9 cellular contexts compared by ENCODE assay signal in genomic region chr14:63725786-63726185, GRCh38. TPM values are rescaled to one million over a fixed set of nuclear protein-coding genes. Genes with fewer than 3 reads are reported as not detected.
DNase-seq lines count a peak whose midpoint lies in the region; ATAC-seq and TF ChIP-seq lines count a peak whose summit lies in the region.
"Had no signal": no experiment of that assay in that cellular context is flagged by ENCODE, and none has a peak within 500 bp of the region (broad histone marks: within the 10 kb centered on the region; RNA-seq: fewer than 3 reads in every experiment).

No MANE protein-coding gene starts in this region.

- H3K27me3 Mint-ChIP-seq in activated T-helper 17 cell treated with anti-CD3 and anti-CD28 coated beads, Interleukin-2, amount 50 U/mL, for 72 hours, result no peaks in the 10 kb centered on the region

- ATAC-seq in heart left ventricle (no peak), left cardiac atrium (no peak), upper lobe of right lung (no peak), GM18520 (IDR thresholded peaks at IDR 0.05; ENCODE audit: unreplicated experiment) (no peak)
- no peak for ATAC-seq in activated T-helper 17 cell treated with anti-CD3 and anti-CD28 coated beads, Interleukin-2, amount 50 U/mL, for 72 hours (replicated peaks)

- peak overlapping the region; percentile 97 for H3K27ac Mint-ChIP-seq in activated T-helper 17 cell treated with anti-CD3 and anti-CD28 coated beads, Interleukin-2, amount 50 U/mL, for 72 hours

- TF ChIP-seq RAD21 in liver (IDR thresholded peaks at IDR 0.05), result no peak

- H3K9ac ChIP-seq in liver (ENCODE audit: low read depth in 1 of 2, low read length in 2 of 2), result peak overlapping the region in 1 of 2 donors; percentile 88

- TF ChIP-seq POLR2A in heart left ventricle (IDR thresholded peaks at IDR 0.05), result no peak

- H3K36me3 ChIP-seq in heart left ventricle, result peaks cover 0 to 5% (median 3%) of the 10 kb centered on the region in 9 donors
- peaks cover 0 to 2% (median 0%) of the 10 kb centered on the region in 4 donors for H3K36me3 ChIP-seq in liver (ENCODE audit: control insufficient read depth in 4 of 4, insufficient read depth in 3 of 4, low read depth in 1 of 4, low read length in 3 of 4)
- H3K36me3 ChIP-seq in upper lobe of right lung, result no peaks in the 10 kb centered on the region

- H3K4me3 ChIP-seq in heart left ventricle (peak overlapping the region in 9 of 12 donors; percentile 84 to 99 (median 96)), liver (ENCODE audit: low read depth in 1 of 3, low read length in 3 of 3) (peak overlapping the region in 2 of 3 donors; percentile 99 to 100), upper lobe of right lung (peak overlapping the region; percentile 96)
- H3K4me3 ChIP-seq: lung had no signal

- no peaks in the 10 kb centered on the region for H3K9me3 Mint-ChIP-seq in activated T-helper 17 cell treated with anti-CD3 and anti-CD28 coated beads, Interleukin-2, amount 50 U/mL, for 72 hours

- H3K4me1 Mint-ChIP-seq in activated T-helper 17 cell treated with anti-CD3 and anti-CD28 coated beads, Interleukin-2, amount 50 U/mL, for 72 hours, result peaks cover 22% of the 10 kb centered on the region

- H3K27me3 ChIP-seq in heart left ventricle (no peaks in the 10 kb centered on the region), liver (ENCODE audit: control insufficient read depth in 4 of 4, insufficient read depth in 4 of 4, low read length in 3 of 4) (no peaks in the 10 kb centered on the region), upper lobe of right lung (no peaks in the 10 kb centered on the region)

- intact Hi-C loops in heart left ventricle (cut with DNase I) (loop anchor here in 4 of 10 donors (2.0 to 10.0 kb wide), 3 partner anchors 42 to 83 kb away; partner anchors contain the start of gene WDR89 (in 2 of the 4)), left cardiac atrium (cut with DNase I) (loop anchor here in 1 of 2 donors (10.0 kb wide), 1 partner anchor 81 kb away; the partner anchor contains the start of gene WDR89), upper lobe of right lung (cut with DNase I) (no loop called here)

- H3K4me3 Mint-ChIP-seq in activated T-helper 17 cell treated with anti-CD3 and anti-CD28 coated beads, Interleukin-2, amount 50 U/mL, for 72 hours, result peak overlapping the region; percentile 99

- DNase-seq in heart left ventricle (no peak), left cardiac atrium (no peak), upper lobe of right lung (no peak), NCI-H2029 (lab: John Stamatoyannopoulos, UW) (no peak), nucleus accumbens (lab: John Stamatoyannopoulos, UW) (no peak)

- H3K36me3 Mint-ChIP-seq in activated T-helper 17 cell treated with anti-CD3 and anti-CD28 coated beads, Interleukin-2, amount 50 U/mL, for 72 hours (ENCODE audit: low read depth), result peaks cover 14% of the 10 kb centered on the region

- 76 to 81% (median 80%) methylated on average over 6 of the region's 6 CpGs for WGBS in heart left ventricle, 4 donors
- 79% methylated on average over 6 of the region's 6 CpGs for WGBS in liver

- H3K9me3 ChIP-seq in heart left ventricle (no peaks in the 10 kb centered on the region), liver (ENCODE audit: control insufficient read depth in 4 of 4, low read length in 3 of 4) (no peaks in the 10 kb centered on the region), upper lobe of right lung (no peaks in the 10 kb centered on the region)

- H3K27ac ChIP-seq in heart left ventricle (no peak overlapping the region), liver (ENCODE audit: low read depth in 1 of 2, low read length in 2 of 2) (no peak overlapping the region), upper lobe of right lung (no peak overlapping the region)

- H3K4me1 ChIP-seq in heart left ventricle, result peaks cover 0 to 40% (median 16%) of the 10 kb centered on the region in 12 donors
- peaks cover 3 to 24% (median 7%) of the 10 kb centered on the region in 4 donors for H3K4me1 ChIP-seq in liver (ENCODE audit: control insufficient read depth in 4 of 4, insufficient read depth in 4 of 4, low read length in 3 of 4)
- peaks cover 10% of the 10 kb centered on the region for H3K4me1 ChIP-seq in upper lobe of right lung

- no peak for TF ChIP-seq CTCF in heart left ventricle (IDR thresholded peaks at IDR 0.05)
- TF ChIP-seq CTCF in liver (IDR thresholded peaks at IDR 0.05; ENCODE audit: low read depth, low read length, missing input control), result no peak
- TF ChIP-seq CTCF in upper lobe of right lung (IDR thresholded peaks at IDR 0.05), result no peak

TF ChIP-seq in liver, 16 proteins besides CTCF, POLR2A, EP300 and RAD21:
- TF ChIP-seq FOXA2 (IDR thresholded peaks at IDR 0.05) (no peak), HNF4G (IDR thresholded peaks at IDR 0.05) (no peak), YY1 (IDR thresholded peaks at IDR 0.05) (no peak), FOXA1 (IDR thresholded peaks at IDR 0.05) (no peak), RXRA (IDR thresholded peaks at IDR 0.05) (no peak)
TF ChIP-seq in liver: peak in this region for 0.

RNA-seq across cellular contexts. Expression of gene SGPP1, which starts 2.1 kb away (rescaled TPM):
- 1 to 10 TPM; 4.3 to 9.2 (median 5.1) TPM for total RNA-seq in heart left ventricle
- 1 to 10 TPM; 4.0 to 6.2 TPM for polyA plus RNA-seq in heart left ventricle
- total RNA-seq in left cardiac atrium, result 1 to 10 TPM; 7.3 to 8.6 TPM
- total RNA-seq in activated T-helper 17 cell treated with anti-CD3 and anti-CD28 coated beads, Interleukin-2, amount 50 U/mL, for 72 hours, result 10 to 100 TPM in 1 of 2 donors, 1 to 10 TPM in 1; 7.7 to 11.1 TPM
- 10 to 100 TPM; 17.6 to 32.3 TPM for total RNA-seq in liver
- 10 to 100 TPM; 12.3 to 13.6 TPM for polyA plus RNA-seq in liver
- total RNA-seq in upper lobe of right lung, result 22.3 TPM
